14 cellular contexts compared by ENCODE assay signal in genomic region chr2:85066006-85066405, GRCh38.
DNase-seq lines count a peak whose midpoint lies in the region; ATAC-seq, FAIRE-seq and TF ChIP-seq lines count a peak whose summit lies in the region.
"Had no signal": no experiment of that assay in that cellular context is flagged by ENCODE, and none has a peak within 500 bp of the region (broad histone marks: within the 10 kb centered on the region; RNA-seq: fewer than 3 reads in every experiment).

No MANE protein-coding gene starts in this region.

- DNase-seq in HepG2 (ENCODE audit: low spot score) (no peak), right lobe of liver (no peak), K562 (ENCODE audit: extremely low read depth in 1 of 4, low spot score in 3 of 4) (no peak), myocyte (ENCODE audit: low read depth) (peak; percentile 48), NCI-H774 (lab: John Stamatoyannopoulos, UW) (no peak), suprapubic skin (ENCODE audit: low spot score in 2 of 2) (no peak), GM20000 (ENCODE audit: low spot score) (no peak)
- no peak for DNase-seq in CD4-positive, alpha-beta memory T cell
- DNase-seq: CD4-positive, alpha-beta T cell; EL; NCI-H446 treated with DMSO at 0.1 percent for 48 hours had no signal

- ATAC-seq in HepG2 (peak; percentile 26), right lobe of liver (no peak), K562 (no peak)

- H3K27me3 ChIP-seq in HepG2 (ENCODE audit: control insufficient read depth in 1 of 2, insufficient read depth in 2 of 2, low read length in 2 of 2) (peaks cover 0 to 20% of the 10 kb centered on the region in 2 experiments; a peak in 3 of 5 replicates), right lobe of liver (no peaks in the 10 kb centered on the region), K562 (ENCODE audit: control insufficient read depth in 2 of 2, insufficient read depth in 2 of 2, low read length in 2 of 2) (peaks cover 12 to 34% of the 10 kb centered on the region in 2 experiments), suprapubic skin (no peaks in the 10 kb centered on the region)
- no peaks in the 10 kb centered on the region for H3K27me3 ChIP-seq in CD4-positive, alpha-beta memory T cell (ENCODE audit: insufficient read depth, low read length)

- TF ChIP-seq CTCF in HepG2 (CRISPR knock-in tag; IDR thresholded peaks at IDR 0.05) (no peak), right lobe of liver (IDR thresholded peaks at IDR 0.05) (no peak), K562 (IDR thresholded peaks at IDR 0.05 in 2 of 3, conservative IDR thresholded peaks at IDR 0.05 in 1 of 3; ENCODE audit: insufficient read depth in 2 of 3, low read depth in 1 of 3, low read length in 3 of 3) (no peak), suprapubic skin (IDR thresholded peaks at IDR 0.05) (no peak), GM20000 (IDR thresholded peaks at IDR 0.05; ENCODE audit: extremely low read depth, missing control alignments) (no peak)

- intact Hi-C loops in HepG2 (cut with micrococcal nuclease; ENCODE audit: unreplicated experiment) (loop anchor here (1.0 kb wide), 1 partner anchor 219 kb away; no protein-coding TSS in a partner anchor), right lobe of liver (cut with DNase I) (loop anchor here (5.0 kb wide), 2 partner anchors 221 to 231 kb away; no protein-coding TSS in a partner anchor), K562 (cut with micrococcal nuclease) (loop anchor here (1.0 to 5.0 kb wide), 4 partner anchors 66 to 232 kb away; partner anchors contain the start of gene TCF7L1)
- intact Hi-C loops in CD4-positive, alpha-beta memory T cell (cut with micrococcal nuclease), result loop anchor here (5.0 kb wide), 1 partner anchor 221 kb away; no protein-coding TSS in a partner anchor

- TF ChIP-seq RAD21 in HepG2 (CRISPR knock-in tag; IDR thresholded peaks at IDR 0.05) (no peak), K562 (CRISPR knock-in tag; conservative IDR thresholded peaks at IDR 0.05 in 1 of 2, IDR thresholded peaks at IDR 0.05 in 1 of 2) (no peak)

- H3K4me3 ChIP-seq in HepG2 (replicated peaks in 1 of 3; ENCODE audit: insufficient read depth in 1 of 3, low read depth in 2 of 3, low read length in 3 of 3) (no peak overlapping the region), right lobe of liver (no peak overlapping the region), K562 (no peak overlapping the region), suprapubic skin (no peak overlapping the region)
- H3K4me3 ChIP-seq in CD4-positive, alpha-beta memory T cell (ENCODE audit: low read length in 2 of 2), result no peak overlapping the region
- H3K4me3 ChIP-seq: GM12878, SJSA1 had no signal

- H3K27ac Mint-ChIP-seq in CD4-positive, alpha-beta memory T cell, result no peak overlapping the region
- H3K27ac Mint-ChIP-seq: CD4-positive, alpha-beta T cell had no signal

- H3K36me3 Mint-ChIP-seq in CD4-positive, alpha-beta memory T cell, result no peaks in the 10 kb centered on the region

- CTCF ChIA-PET in HepG2 (lab: Yijun Ruan, JAX; ENCODE audit: low intra/inter-chr PET ratio, low total read pairs), result interaction anchor here (1.3 to 2.6 kb wide), 3 partner anchors 178 to 233 kb away, joined by 7 to 25 read pairs (median 21); no protein-coding TSS in a partner anchor
- CTCF ChIA-PET in K562 (lab: Yijun Ruan, JAX; ENCODE audit: low intra/inter-chr PET ratio), result interaction anchor here (0.6 to 1.7 kb wide), 2 partner anchors 234 to 536 kb away, joined by 3 to 10 read pairs; no protein-coding TSS in a partner anchor
- CTCF ChIA-PET in CD4-positive, alpha-beta memory T cell (lab: Charles Lee; ENCODE audit: partially characterized antibody), result interaction anchor here (0.9 to 1.8 kb wide), 2 partner anchors 13 to 233 kb away, joined by 3 to 4 read pairs; no protein-coding TSS in a partner anchor

- H3K4me2 ChIP-seq in HepG2 (ENCODE audit: low read depth, low read length) (no peak overlapping the region), K562 (ENCODE audit: insufficient read depth, low read length) (no peak overlapping the region)

- H3K4me1 ChIP-seq in HepG2 (ENCODE audit: insufficient read depth, low read length) (peaks cover 16% of the 10 kb centered on the region), right lobe of liver (peaks cover 0 to 8% (median 0%) of the 10 kb centered on the region in 4 donors), K562 (replicated peaks in 1 of 2; ENCODE audit: control insufficient read depth in 2 of 2, insufficient read depth in 2 of 2, low read length in 2 of 2) (peaks cover 2 to 7% of the 10 kb centered on the region in 2 experiments; a peak in 3 of 5 replicates), suprapubic skin (peaks cover 14% of the 10 kb centered on the region)
- H3K4me1 ChIP-seq in CD4-positive, alpha-beta memory T cell (ENCODE audit: insufficient read depth, low read length), result peaks cover 4% of the 10 kb centered on the region
- H3K4me1 ChIP-seq: SJSA1 had no signal

- no peaks in the 10 kb centered on the region for H3K9me1 ChIP-seq in K562 (ENCODE audit: control insufficient read depth, insufficient read depth, low read length)

- H3K27me3 Mint-ChIP-seq in CD4-positive, alpha-beta memory T cell, result peaks cover 13 to 17% of the 10 kb centered on the region in 2 donors

- TF ChIP-seq EP300 in HepG2 (IDR thresholded peaks at IDR 0.05; ENCODE audit: low read depth in 2 of 2, low read length in 2 of 2) (no peak), HepG2 (CRISPR knock-in tag; IDR thresholded peaks at IDR 0.05; ENCODE audit: borderline replicate concordance) (no peak), K562 (IDR thresholded peaks at IDR 0.05; ENCODE audit: low read length) (no peak), suprapubic skin (IDR thresholded peaks at IDR 0.05) (no peak)

- no peak overlapping the region for H3K9ac ChIP-seq in HepG2 (ENCODE audit: insufficient read depth, low read depth, low read length)
- H3K9ac ChIP-seq in K562 (ENCODE audit: insufficient read depth in 1 of 2, low read depth in 2 of 2, low read length in 2 of 2), result no peak overlapping the region

- FAIRE-seq in HepG2 (lab: Jason Lieb, UNC), result no peak
- FAIRE-seq in K562 (lab: Jason Lieb, UNC), result no peak
- FAIRE-seq: A204.1, GM12878 had no signal

- no peaks in the 10 kb centered on the region for H3K9me3 ChIP-seq in HepG2 (ENCODE audit: low read length)
- H3K9me3 ChIP-seq in right lobe of liver, result no peaks in the 10 kb centered on the region
- H3K9me3 ChIP-seq in K562 (replicated peaks; ENCODE audit: control insufficient read depth, insufficient read depth, low read depth, low read length), result no peaks in the 10 kb centered on the region
- no peaks in the 10 kb centered on the region for H3K9me3 ChIP-seq in CD4-positive, alpha-beta memory T cell (ENCODE audit: control insufficient read depth in 1 of 2, low read length in 2 of 2)
- no peaks in the 10 kb centered on the region for H3K9me3 ChIP-seq in suprapubic skin
- H3K9me3 ChIP-seq: SJSA1 had no signal

- H4K20me1 ChIP-seq in HepG2 (ENCODE audit: insufficient read depth, low read length), result no peaks in the 10 kb centered on the region
- no peaks in the 10 kb centered on the region for H4K20me1 ChIP-seq in K562 (replicated peaks; ENCODE audit: control insufficient read depth, insufficient read depth, low read length)

- H2AFZ ChIP-seq in HepG2 (ENCODE audit: low read length) (no peak overlapping the region), K562 (ENCODE audit: low read depth, low read length) (peak overlapping the region; percentile 65; the same call in 1 of the 2 replicates)

- POLR2A ChIA-PET in HepG2 (lab: Yijun Ruan, JAX) (no interaction called here), K562 (lab: Yijun Ruan, JAX) (interaction anchor here (0.7 to 2.3 kb wide), 4 partner anchors 10 to 215 kb away, joined by 3 to 4 read pairs (median 4); no protein-coding TSS in a partner anchor)
- POLR2A ChIA-PET in CD4-positive, alpha-beta memory T cell (lab: Charles Lee; ENCODE audit: partially characterized antibody), result interaction anchor here (0.7 kb wide), 1 partner anchor 96 kb away, joined by 3 read pairs; no protein-coding TSS in a partner anchor

- TF ChIP-seq POLR2A in HepG2 (IDR thresholded peaks at IDR 0.05; ENCODE audit: insufficient read depth in 1 of 2, low read depth in 2 of 2, low read length in 2 of 2), result no peak
- TF ChIP-seq POLR2A in right lobe of liver (IDR thresholded peaks at IDR 0.05), result no peak
- TF ChIP-seq POLR2A in K562 (conservative IDR thresholded peaks at IDR 0.05), result no peak
- no peak for TF ChIP-seq POLR2A in suprapubic skin (IDR thresholded peaks at IDR 0.05)

- H3K9me3 Mint-ChIP-seq in CD4-positive, alpha-beta memory T cell, result peaks cover 0 to 3% (median 0%) of the 10 kb centered on the region in 8 donors
- H3K9me3 Mint-ChIP-seq: CD4-positive, alpha-beta T cell had no signal

- H3K27ac ChIP-seq in HepG2 (ENCODE audit: extremely low read length, insufficient read depth, low read length) (no peak overlapping the region), right lobe of liver (no peak overlapping the region), K562 (ENCODE audit: extremely low read depth, low read depth, low read length) (no peak overlapping the region), suprapubic skin (no peak overlapping the region)
- H3K27ac ChIP-seq in CD4-positive, alpha-beta memory T cell (ENCODE audit: low read depth, low read length), result no peak overlapping the region
- H3K27ac ChIP-seq: SJSA1 had no signal

- H3K4me1 Mint-ChIP-seq in CD4-positive, alpha-beta memory T cell, result peaks cover 0 to 8% (median 2%) of the 10 kb centered on the region in 4 donors

- in situ Hi-C loops in HepG2 (cut with HindIII; ENCODE audit: extremely low pct_ligation_motif_present, low pct_unique_long_range_greater_than_20kb) (loop anchor here (5.0 to 10.0 kb wide), 2 partner anchors 179 to 231 kb away; no protein-coding TSS in a partner anchor), K562 (cut with MboI) (loop anchor here (5.0 kb wide), 1 partner anchor 226 kb away; no protein-coding TSS in a partner anchor)

- no peak overlapping the region for H3K4me3 Mint-ChIP-seq in CD4-positive, alpha-beta memory T cell
- H3K4me3 Mint-ChIP-seq: CD4-positive, alpha-beta T cell had no signal

- BruUV-seq in HepG2 (replicated peaks; lab: Mats Ljungman, UMichigan) (no TSS peak), K562 (replicated peaks; lab: Mats Ljungman, UMichigan) (no TSS peak)

- H3K79me2 ChIP-seq in HepG2 (ENCODE audit: insufficient read depth, low read length), result no peaks in the 10 kb centered on the region
- no peaks in the 10 kb centered on the region for H3K79me2 ChIP-seq in K562 (ENCODE audit: control insufficient read depth, insufficient read depth, low read length)

- 11% methylated on average over 5 of the region's 6 CpGs for WGBS in HepG2 (ENCODE audit: low lambda C conversion rate)
- WGBS in right lobe of liver (ENCODE audit: insufficient coverage, low coverage, low lambda C conversion rate, missing lambda C conversion rate), result 100% methylated on average over 1 of the region's 6 CpGs
- 40% methylated on average over 6 of the region's 6 CpGs for WGBS in K562 (ENCODE audit: insufficient coverage, low coverage, missing lambda C conversion rate)
- WGBS in suprapubic skin, result 80% methylated on average over 5 of the region's 6 CpGs

- no peaks in the 10 kb centered on the region for H3K36me3 ChIP-seq in HepG2 (replicated peaks in 1 of 2; ENCODE audit: control insufficient read depth in 1 of 2, insufficient read depth in 2 of 2, low read length in 2 of 2)
- no peaks in the 10 kb centered on the region for H3K36me3 ChIP-seq in right lobe of liver
- no peaks in the 10 kb centered on the region for H3K36me3 ChIP-seq in K562 (ENCODE audit: control insufficient read depth, insufficient read depth, low read length)
- no peaks in the 10 kb centered on the region for H3K36me3 ChIP-seq in CD4-positive, alpha-beta memory T cell (ENCODE audit: insufficient read depth, low read length)
- no peaks in the 10 kb centered on the region for H3K36me3 ChIP-seq in suprapubic skin
- H3K36me3 ChIP-seq: SJSA1 had no signal
